22 cellular contexts compared by ENCODE assay signal in genomic region chr6:17622144-17622543, GRCh38. TPM values are rescaled to one million over a fixed set of nuclear protein-coding genes. Genes with fewer than 3 reads are reported as not detected.
A peak's percentile ranks its signal among the peaks of the same experiment; 100 is the strongest.
DNase-seq lines count a peak whose midpoint lies in the region; ATAC-seq and TF ChIP-seq lines count a peak whose summit lies in the region.
"Had no signal": no experiment of that assay in that cellular context is flagged by ENCODE, and none has a peak within 500 bp of the region (broad histone marks: within the 10 kb centered on the region; RNA-seq: fewer than 3 reads in every experiment).

No MANE protein-coding gene starts in this region.

- H3K36me3 ChIP-seq in mucosa of descending colon (ENCODE audit: low read depth), result peaks cover 19% of the 10 kb centered on the region

- no peak for TF ChIP-seq CTCF in mucosa of descending colon (IDR thresholded peaks at IDR 0.05)

- DNase-seq in activated naive CD4-positive, alpha-beta T cell treated with Interleukin-2 at 50 U/mL for 16 hours, result no peak
- DNase-seq in GM03348 (ENCODE audit: low spot score), result peak; percentile 10
- peak; percentile 55 for DNase-seq in SK-MEL-5 (ENCODE audit: low read depth, low spot score)
- DNase-seq in medulla oblongata (ENCODE audit: extremely low spot score), result peak; percentile 12
- DNase-seq in T-helper 2 cell treated with Interferon-gamma antibody and Interleukin-4, amounts not matched to agents 5 μg/mL and 100 μg/mL, for 36 hours (ENCODE audit: low spot score), result no peak
- DNase-seq in mucosa of descending colon, result no peak
- DNase-seq: ACHN; activated CD4-positive, alpha-beta T cell treated with anti-CD3 and anti-CD28 coated beads, Interleukin-2, amount 50 U/mL, for 1 hour; activated effector memory CD4-positive, alpha-beta T cell treated with anti-CD3 and anti-CD28 coated beads, Interleukin-2, amount 50 U/mL, for 16 hours; esophagus squamous epithelium; left colon; NCI-H1048; NCI-H2029; right cardiac atrium; SK-N-SH; WERI-Rb-1 had no signal

- H3K4me1 ChIP-seq in mucosa of descending colon (ENCODE audit: low read depth), result no peaks in the 10 kb centered on the region
- H3K4me1 ChIP-seq: esophagus squamous epithelium had no signal

- in situ Hi-C loops in SK-MEL-5 (cut with HindIII; ENCODE audit: low pct_unique_long_range_greater_than_20kb, low sequenced_read_pairs), result no loop called here

- no peak overlapping the region for H3K4me3 ChIP-seq in mucosa of descending colon
- H3K4me3 ChIP-seq: coronary artery, esophagus squamous epithelium had no signal

- H3K4me1 Mint-ChIP-seq in activated naive CD4-positive, alpha-beta T cell treated with anti-CD3 and anti-CD28 coated beads, Interleukin-2, amount 50 U/mL, for 24 hours, result peaks cover 34% of the 10 kb centered on the region
- H3K4me1 Mint-ChIP-seq in T-helper 2 cell treated with Interferon-gamma antibody and Interleukin-4, amounts not matched to agents 5 μg/mL and 100 μg/mL, for 36 hours (ENCODE audit: low read depth), result peaks cover 13% of the 10 kb centered on the region

- no peaks in the 10 kb centered on the region for H3K9me3 ChIP-seq in mucosa of descending colon
- H3K9me3 ChIP-seq: esophagus squamous epithelium, SK-N-SH had no signal

- H3K9me3 Mint-ChIP-seq in activated naive CD4-positive, alpha-beta T cell treated with anti-CD3 and anti-CD28 coated beads, Interleukin-2, amount 50 U/mL, for 24 hours, result no peaks in the 10 kb centered on the region
- H3K9me3 Mint-ChIP-seq in T-helper 2 cell treated with Interferon-gamma antibody and Interleukin-4, amounts not matched to agents 5 μg/mL and 100 μg/mL, for 36 hours, result no peaks in the 10 kb centered on the region
- H3K9me3 Mint-ChIP-seq: brain; natural killer cell treated with Interleukin-12 subunit alpha and Interleukin-12 subunit beta and Interleukin-15 and Interleukin-18, amount 100 ng/mL, for 72 hours; type B pancreatic cell had no signal

- H3K27ac Mint-ChIP-seq in activated naive CD4-positive, alpha-beta T cell treated with anti-CD3 and anti-CD28 coated beads, Interleukin-2, amount 50 U/mL, for 24 hours, result peak overlapping the region; percentile 17
- no peak overlapping the region for H3K27ac Mint-ChIP-seq in T-helper 2 cell treated with Interferon-gamma antibody and Interleukin-4, amounts not matched to agents 5 μg/mL and 100 μg/mL, for 36 hours
- H3K27ac Mint-ChIP-seq: brain, type B pancreatic cell had no signal

- no peak overlapping the region for H3K4me3 Mint-ChIP-seq in activated naive CD4-positive, alpha-beta T cell treated with anti-CD3 and anti-CD28 coated beads, Interleukin-2, amount 50 U/mL, for 24 hours
- no peak overlapping the region for H3K4me3 Mint-ChIP-seq in T-helper 2 cell treated with Interferon-gamma antibody and Interleukin-4, amounts not matched to agents 5 μg/mL and 100 μg/mL, for 36 hours
- H3K4me3 Mint-ChIP-seq: brain; natural killer cell treated with Interleukin-12 subunit alpha and Interleukin-12 subunit beta and Interleukin-15 and Interleukin-18, amount 100 ng/mL, for 72 hours; type B pancreatic cell had no signal

- ATAC-seq in GM21619 (IDR thresholded peaks at IDR 0.05; ENCODE audit: unreplicated experiment), result no peak
- no peak for ATAC-seq in mucosa of descending colon
- ATAC-seq: left colon; natural killer cell treated with Interleukin-12 subunit alpha and Interleukin-12 subunit beta and Interleukin-15 and Interleukin-18, amount 100 ng/mL, for 72 hours had no signal

- intact Hi-C loops in mucosa of descending colon (cut with DNase I, micrococcal nuclease), result no loop called here

- H3K36me3 Mint-ChIP-seq in activated naive CD4-positive, alpha-beta T cell treated with anti-CD3 and anti-CD28 coated beads, Interleukin-2, amount 50 U/mL, for 24 hours, result peaks cover 21% of the 10 kb centered on the region
- peaks cover 59% of the 10 kb centered on the region for H3K36me3 Mint-ChIP-seq in T-helper 2 cell treated with Interferon-gamma antibody and Interleukin-4, amounts not matched to agents 5 μg/mL and 100 μg/mL, for 36 hours (ENCODE audit: low read depth)

- H3K27me3 Mint-ChIP-seq in activated naive CD4-positive, alpha-beta T cell treated with anti-CD3 and anti-CD28 coated beads, Interleukin-2, amount 50 U/mL, for 24 hours, result no peaks in the 10 kb centered on the region
- no peaks in the 10 kb centered on the region for H3K27me3 Mint-ChIP-seq in T-helper 2 cell treated with Interferon-gamma antibody and Interleukin-4, amounts not matched to agents 5 μg/mL and 100 μg/mL, for 36 hours (ENCODE audit: low read depth)
- H3K27me3 Mint-ChIP-seq: brain; natural killer cell treated with Interleukin-12 subunit alpha and Interleukin-12 subunit beta and Interleukin-15 and Interleukin-18, amount 100 ng/mL, for 72 hours; type B pancreatic cell had no signal

RNA-seq across cellular contexts. Expression of gene FAM8A1, which starts 22.0 kb away (rescaled TPM):
- total RNA-seq in SK-MEL-5 (2014; rRNA removed; shearing (Covaris generic)), result 26.2 and 27.8 TPM in 2 replicates
- polyA plus RNA-seq in SK-MEL-5 (2015; cell fraction: cytosol; rRNA removed), result 19.4 and 26.0 TPM in 2 replicates
- polyA plus RNA-seq in SK-MEL-5 (2015; cell fraction: nucleus; rRNA removed), result 31.4 and 35.9 TPM in 2 replicates
- 10 to 100 TPM; 35.1 to 49.2 (median 44.0) TPM for total RNA-seq in mucosa of descending colon

Comparison
In these comparisons a context has a peak if more than half of its experiments do, and no peak if none do; other contexts are left out.
1. DNase-seq: peak in GM03348 (single experiment), SK-MEL-5 (single experiment) and medulla oblongata (single experiment); none in activated naive CD4-positive, alpha-beta T cell treated with Interleukin-2 at 50 U/mL for 16 hours (single experiment), T-helper 2 cell treated with Interferon-gamma antibody and Interleukin-4, amounts not matched to agents 5 μg/mL and 100 μg/mL, for 36 hours (single experiment) and mucosa of descending colon (0 of 3).